8 cellular contexts compared by ENCODE assay signal in the genomic region with DNA sequence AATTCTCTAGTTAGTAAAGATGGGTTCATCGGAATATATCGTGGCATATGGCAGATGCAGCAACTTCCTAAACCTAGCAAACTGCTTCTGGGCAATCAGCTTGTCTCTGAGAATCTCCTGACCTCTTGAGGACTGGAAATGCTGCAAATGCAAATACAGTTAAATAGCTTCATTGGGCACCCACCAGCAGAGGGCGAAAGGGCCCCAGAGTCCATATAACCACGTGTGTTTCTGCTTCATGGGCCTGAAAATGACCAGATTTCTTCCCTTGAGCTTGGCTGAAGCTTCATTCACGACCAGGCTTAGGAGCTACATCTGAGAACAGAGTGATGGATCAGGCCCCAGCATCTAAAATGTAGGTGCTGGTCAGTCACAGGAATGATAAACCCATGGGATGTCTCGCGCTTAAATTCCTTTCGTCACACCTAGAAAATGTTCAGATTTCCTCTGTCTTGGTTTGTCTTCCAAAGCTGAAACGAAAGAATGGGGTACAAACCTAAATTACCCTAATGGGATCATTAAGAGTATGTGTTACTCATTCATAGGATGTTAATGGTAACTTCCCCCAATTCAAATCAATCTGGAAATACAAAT.
A peak's percentile ranks its signal among the peaks of the same experiment; 100 is the strongest.
DNase-seq lines count a peak whose midpoint lies in the region; ATAC-seq, FAIRE-seq and TF ChIP-seq lines count a peak whose summit lies in the region.

No MANE protein-coding gene starts in this region.

- H3K4me3 ChIP-seq in OCI-LY7 (ENCODE audit: low read depth, low read length, poor library complexity, severe bottlenecking), result no peak overlapping the region
- H3K4me3 ChIP-seq in lower lobe of right lung, result no peak overlapping the region

- intact Hi-C loops in OCI-LY7 (cut with micrococcal nuclease; ENCODE audit: unreplicated experiment) (no loop called here), lower lobe of right lung (cut with DNase I) (no loop called here)

- CTCF ChIA-PET in OCI-LY7 (lab: Charles Lee; ENCODE audit: unreplicated experiment), result interaction anchor here (0.6 kb wide), 1 partner anchor 33 kb away, joined by 3 read pairs; no protein-coding TSS in a partner anchor

- no peaks in the 10 kb centered on the region for H4K20me1 ChIP-seq in OCI-LY7 (ENCODE audit: insufficient read depth, low read length)

- no peak overlapping the region for H3K27ac Mint-ChIP-seq in brain

- no peak overlapping the region for H3K27ac ChIP-seq in C4-2B
- no peak overlapping the region for H3K27ac ChIP-seq in OCI-LY7 (ENCODE audit: low read depth, low read length, poor library complexity, severe bottlenecking)
- no peak overlapping the region for H3K27ac ChIP-seq in lower lobe of right lung

- H3K4me1 Mint-ChIP-seq in brain, result no peaks in the 10 kb centered on the region

- FAIRE-seq in H54 (lab: Jason Lieb, UNC), result peak; percentile 58

- POLR2A ChIA-PET in OCI-LY7 (lab: Charles Lee), result interaction anchor here (0.5 kb wide), 1 partner anchor 863 kb away, joined by 3 read pairs; no protein-coding TSS in a partner anchor

- no peaks in the 10 kb centered on the region for H3K27me3 ChIP-seq in lower lobe of right lung (ENCODE audit: low read depth)

- TF ChIP-seq POLR2A in H54 (IDR thresholded peaks at IDR 0.05; ENCODE audit: low read depth, low read length), result no peak

- no peaks in the 10 kb centered on the region for H3K4me1 ChIP-seq in OCI-LY7 (ENCODE audit: insufficient read depth, low read length, poor library complexity, severe bottlenecking)
- H3K4me1 ChIP-seq in lower lobe of right lung, result no peaks in the 10 kb centered on the region

- DNase-seq in H54 (ENCODE audit: insufficient read length, low spot score), result peak; percentile 15
- DNase-seq in OCI-LY7 (ENCODE audit: low spot score), result peak; percentile 24
- no peak for DNase-seq in lower lobe of right lung
- DNase-seq in GM19240 (ENCODE audit: insufficient read length, low spot score), result no peak
- DNase-seq in NOMO-1 treated with dmso at 0.1 percent for 144 hours (lab: John Stamatoyannopoulos, UW; ENCODE audit: unreplicated experiment), result no peak

- peak; percentile 79 for TF ChIP-seq CTCF in C4-2B (conservative IDR thresholded peaks at IDR 0.05)
- TF ChIP-seq CTCF in OCI-LY7 (conservative IDR thresholded peaks at IDR 0.05; ENCODE audit: low read length), result peak; percentile 72
- peak; percentile 49 to 64 for TF ChIP-seq CTCF in brain (conservative IDR thresholded peaks at IDR 0.05)
- TF ChIP-seq CTCF in lower lobe of right lung (IDR thresholded peaks at IDR 0.05), result peak; percentile 46

- H3K9me3 ChIP-seq in OCI-LY7 (ENCODE audit: low read length) (no peaks in the 10 kb centered on the region), lower lobe of right lung (no peaks in the 10 kb centered on the region)

- peaks cover 0 to 77% (median 0%) of the 10 kb centered on the region in 5 experiments for H3K9me3 Mint-ChIP-seq in brain

- no peak overlapping the region for H3K4me2 ChIP-seq in OCI-LY7 (ENCODE audit: low read length)

- no peak overlapping the region for H2AFZ ChIP-seq in OCI-LY7 (ENCODE audit: low read length)

- no peak overlapping the region for H3K4me3 Mint-ChIP-seq in brain

- BruUV-seq in OCI-LY7 (replicated peaks; lab: Mats Ljungman, UMichigan), result no TSS peak

- H3K79me2 ChIP-seq in OCI-LY7 (ENCODE audit: insufficient read depth, low read depth, low read length), result no peaks in the 10 kb centered on the region

- H3K36me3 ChIP-seq in OCI-LY7 (ENCODE audit: insufficient read depth, low read length) (no peaks in the 10 kb centered on the region), lower lobe of right lung (no peaks in the 10 kb centered on the region)

- peaks cover 11% of the 10 kb centered on the region for H3K27me3 Mint-ChIP-seq in brain

- H3K36me3 Mint-ChIP-seq in brain, result no peaks in the 10 kb centered on the region

- H3K9me2 ChIP-seq in OCI-LY7 (ENCODE audit: insufficient read depth, low read length), result no peaks in the 10 kb centered on the region

- peak in 1 of 2 donors; percentile 39 for ATAC-seq in lower lobe of right lung
- no peak for ATAC-seq in GM19023 (IDR thresholded peaks at IDR 0.05; ENCODE audit: unreplicated experiment)

Comparison
In these comparisons a context has a peak if more than half of its experiments do, and no peak if none do; other contexts are left out.
1. DNase-seq: peak in H54 (single experiment) and OCI-LY7 (single experiment); none in lower lobe of right lung (single experiment), GM19240 (single experiment) and NOMO-1 treated with dmso at 0.1 percent for 144 hours (single experiment).
2. Peak in every context shown above with its lines, with median percentiles within 50 percentile points of each other: CTCF ChIP-seq.